31 cellular contexts compared by ENCODE assay signal in genomic region chr22:46675938-46676337, GRCh38. TPM values are rescaled to one million over a fixed set of nuclear protein-coding genes. Genes with fewer than 3 reads are reported as not detected.
DNase-seq lines count a peak whose midpoint lies in the region; ATAC-seq and TF ChIP-seq lines count a peak whose summit lies in the region.
"Had no signal": no experiment of that assay in that cellular context is flagged by ENCODE, and none has a peak within 500 bp of the region (broad histone marks: within the 10 kb centered on the region; RNA-seq: fewer than 3 reads in every experiment).

No MANE protein-coding gene starts in this region.

- intact Hi-C loops in left ventricle myocardium inferior (cut with micrococcal nuclease), result loop anchor here (10.0 kb wide), 1 partner anchor 111 kb away; no protein-coding TSS in a partner anchor
- intact Hi-C loops in Right ventricle myocardium superior (cut with DNase I), result no loop called here
- intact Hi-C loops in dendritic cell treated with granulocyte-macrophage colony-stimulating factor and Interleukin-4, amounts not matched to agents 40 ng/mL and 50 ng/mL, for 4 days (cut with micrococcal nuclease), result loop anchor here (10.0 kb wide), 1 partner anchor 51 kb away; the partner anchor contains the start of gene GRAMD4

- H3K4me3 ChIP-seq in left ventricle myocardium inferior, result no peak overlapping the region
- H3K4me3 ChIP-seq: GM12878, lower lobe of right lung, mucosa of descending colon, ovary, Peyer's patch, SJSA1, smooth muscle cell had no signal

- no peaks in the 10 kb centered on the region for H3K27me3 ChIP-seq in left ventricle myocardium inferior (ENCODE audit: low read depth)
- H3K27me3 ChIP-seq: ovary, Peyer's patch, SJSA1 had no signal

- H3K4me1 ChIP-seq in left ventricle myocardium inferior, result peaks cover 78% of the 10 kb centered on the region

- peaks cover 18% of the 10 kb centered on the region for H3K4me1 Mint-ChIP-seq in T-helper 1 cell treated with Interleukin-12 subunit alpha and Interleukin-12 subunit beta and Interleukin-4 antibody, amounts not matched to agents 30 μg/mL and 1 μg/mL, for 36 hours (ENCODE audit: low read depth)
- H3K4me1 Mint-ChIP-seq in dendritic cell treated with granulocyte-macrophage colony-stimulating factor and Interleukin-4, amounts not matched to agents 40 ng/mL and 50 ng/mL, for 4 days (ENCODE audit: low read depth), result peaks cover 33% of the 10 kb centered on the region
- no peaks in the 10 kb centered on the region for H3K4me1 Mint-ChIP-seq in endothelial cell (ENCODE audit: unreplicated experiment)
- H3K4me1 Mint-ChIP-seq: nephron had no signal

- no peaks in the 10 kb centered on the region for H3K27me3 Mint-ChIP-seq in T-helper 1 cell treated with Interleukin-12 subunit alpha and Interleukin-12 subunit beta and Interleukin-4 antibody, amounts not matched to agents 30 μg/mL and 1 μg/mL, for 36 hours (ENCODE audit: low read depth)
- no peaks in the 10 kb centered on the region for H3K27me3 Mint-ChIP-seq in dendritic cell treated with granulocyte-macrophage colony-stimulating factor and Interleukin-4, amounts not matched to agents 40 ng/mL and 50 ng/mL, for 4 days
- peaks cover 2% of the 10 kb centered on the region for H3K27me3 Mint-ChIP-seq in endothelial cell (ENCODE audit: unreplicated experiment)
- H3K27me3 Mint-ChIP-seq: T-cell had no signal

- H3K36me3 Mint-ChIP-seq in T-helper 1 cell treated with Interleukin-12 subunit alpha and Interleukin-12 subunit beta and Interleukin-4 antibody, amounts not matched to agents 30 μg/mL and 1 μg/mL, for 36 hours (ENCODE audit: low read depth), result peaks cover 3% of the 10 kb centered on the region
- peaks cover 96% of the 10 kb centered on the region for H3K36me3 Mint-ChIP-seq in dendritic cell treated with granulocyte-macrophage colony-stimulating factor and Interleukin-4, amounts not matched to agents 40 ng/mL and 50 ng/mL, for 4 days (ENCODE audit: low read depth)
- H3K36me3 Mint-ChIP-seq in endothelial cell (ENCODE audit: low read depth, unreplicated experiment), result no peaks in the 10 kb centered on the region
- H3K36me3 Mint-ChIP-seq: T-cell had no signal

- H3K27ac ChIP-seq in left ventricle myocardium inferior (replicated peaks), result peak overlapping the region; percentile 66
- H3K27ac ChIP-seq: 22Rv1, lower lobe of right lung, ovary, Peyer's patch, SJSA1 had no signal

- ATAC-seq in Right ventricle myocardium superior (ENCODE audit: poor library complexity) (no peak), GM18870 (IDR thresholded peaks at IDR 0.05; ENCODE audit: unreplicated experiment) (no peak)
- ATAC-seq: GM12878, lower lobe of right lung, mucosa of descending colon, T-cell had no signal

- peak overlapping the region; percentile 41 for H3K27ac Mint-ChIP-seq in T-helper 1 cell treated with Interleukin-12 subunit alpha and Interleukin-12 subunit beta and Interleukin-4 antibody, amounts not matched to agents 30 μg/mL and 1 μg/mL, for 36 hours
- peak overlapping the region; percentile 33 for H3K27ac Mint-ChIP-seq in dendritic cell treated with granulocyte-macrophage colony-stimulating factor and Interleukin-4, amounts not matched to agents 40 ng/mL and 50 ng/mL, for 4 days
- no peak overlapping the region for H3K27ac Mint-ChIP-seq in endothelial cell (ENCODE audit: unreplicated experiment)
- H3K27ac Mint-ChIP-seq: nephron had no signal

- H3K9me3 ChIP-seq in left ventricle myocardium inferior (replicated peaks), result no peaks in the 10 kb centered on the region
- H3K9me3 ChIP-seq: lower lobe of right lung, mucosa of descending colon, ovary, Peyer's patch, SJSA1 had no signal

- DNase-seq in T-helper 1 cell (no peak), left ventricle myocardium inferior (no peak), Right ventricle myocardium superior (no peak), NOMO-1 treated with DMSO at 0.1 percent for 48 hours (lab: John Stamatoyannopoulos, UW; ENCODE audit: unreplicated experiment) (no peak), endothelial cell (ENCODE audit: low spot score) (no peak)
- DNase-seq: activated CD4-positive, CD25-positive, alpha-beta regulatory T cell treated with anti-CD3 and anti-CD28 coated beads, Interleukin-2, amount 50 U/mL, for 72 hours; activated gamma-delta T cell treated with Interleukin-2 at 50 U/mL for 16 hours; amygdala; DMS 273 treated with DMSO at 0.1 percent for 48 hours; EL; glutamatergic neuron; Karpas-422; lower lobe of right lung; mucosa of descending colon; NCI-H1417 treated with DMSO at 0.1 percent for 48 hours; NCI-H2081; NCI-H2227 treated with DMSO at 0.1 percent for 48 hours; NCI-H526 treated with DMSO at 0.1 percent for 48 hours; ovary; Peyer's patch; stimulated activated CD4-positive, alpha-beta T cell treated with anti-CD3 and anti-CD28 coated beads, Interleukin-1b, Interleukin-23, amount 100 ng/mL, for 48 hours; substantia nigra; T-cell had no signal

- TF ChIP-seq CTCF in left ventricle myocardium inferior (IDR thresholded peaks at IDR 0.05; ENCODE audit: borderline replicate concordance) (no peak), endothelial cell (IDR thresholded peaks at IDR 0.05; ENCODE audit: unreplicated experiment) (no peak)

- H3K9me3 Mint-ChIP-seq in T-helper 1 cell treated with Interleukin-12 subunit alpha and Interleukin-12 subunit beta and Interleukin-4 antibody, amounts not matched to agents 30 μg/mL and 1 μg/mL, for 36 hours, result no peaks in the 10 kb centered on the region
- no peaks in the 10 kb centered on the region for H3K9me3 Mint-ChIP-seq in dendritic cell treated with granulocyte-macrophage colony-stimulating factor and Interleukin-4, amounts not matched to agents 40 ng/mL and 50 ng/mL, for 4 days
- no peaks in the 10 kb centered on the region for H3K9me3 Mint-ChIP-seq in endothelial cell (ENCODE audit: unreplicated experiment)
- H3K9me3 Mint-ChIP-seq: nephron, T-cell had no signal

- H3K4me3 Mint-ChIP-seq in T-helper 1 cell treated with Interleukin-12 subunit alpha and Interleukin-12 subunit beta and Interleukin-4 antibody, amounts not matched to agents 30 μg/mL and 1 μg/mL, for 36 hours, result no peak overlapping the region
- no peak overlapping the region for H3K4me3 Mint-ChIP-seq in dendritic cell treated with granulocyte-macrophage colony-stimulating factor and Interleukin-4, amounts not matched to agents 40 ng/mL and 50 ng/mL, for 4 days
- no peak overlapping the region for H3K4me3 Mint-ChIP-seq in endothelial cell (ENCODE audit: unreplicated experiment)
- H3K4me3 Mint-ChIP-seq: nephron had no signal

- H3K36me3 ChIP-seq in left ventricle myocardium inferior, result peaks cover 49% of the 10 kb centered on the region
- H3K36me3 ChIP-seq: ovary, SJSA1 had no signal

RNA-seq across cellular contexts. Expression of gene GRAMD4, which starts 55.8 kb away (rescaled TPM):
- total RNA-seq in left ventricle myocardium inferior (77.6 TPM), Right ventricle myocardium superior (80.7 TPM), endothelial cell (ENCODE audit: unreplicated experiment) (42.7 TPM)
